In genomic region chr21:44914176-44914874, GRCh38 we compare ENCODE assay signal across 1 cellular context.
TF ChIP-seq lines count a peak whose summit lies in the region.

No MANE protein-coding gene starts in this region.

TF ChIP-seq in K562, 482 proteins besides CTCF, POLR2A, EP300 and RAD21 (continued from another document):
- TF ChIP-seq ZNF41 (CRISPR knock-in tag; conservative IDR thresholded peaks at IDR 0.05): no peak
- TF ChIP-seq, protein P1, sequence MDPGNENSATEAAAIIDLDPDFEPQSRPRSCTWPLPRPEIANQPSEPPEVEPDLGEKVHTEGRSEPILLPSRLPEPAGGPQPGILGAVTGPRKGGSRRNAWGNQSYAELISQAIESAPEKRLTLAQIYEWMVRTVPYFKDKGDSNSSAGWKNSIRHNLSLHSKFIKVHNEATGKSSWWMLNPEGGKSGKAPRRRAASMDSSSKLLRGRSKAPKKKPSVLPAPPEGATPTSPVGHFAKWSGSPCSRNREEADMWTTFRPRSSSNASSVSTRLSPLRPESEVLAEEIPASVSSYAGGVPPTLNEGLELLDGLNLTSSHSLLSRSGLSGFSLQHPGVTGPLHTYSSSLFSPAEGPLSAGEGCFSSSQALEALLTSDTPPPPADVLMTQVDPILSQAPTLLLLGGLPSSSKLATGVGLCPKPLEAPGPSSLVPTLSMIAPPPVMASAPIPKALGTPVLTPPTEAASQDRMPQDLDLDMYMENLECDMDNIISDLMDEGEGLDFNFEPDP (CRISPR knock-in tag; IDR thresholded peaks at IDR 0.05): no peak
- no peak for TF ChIP-seq ZNF766 (CRISPR knock-in tag; conservative IDR thresholded peaks at IDR 0.05)
- no peak for TF ChIP-seq ZNF146 (CRISPR knock-in tag; IDR thresholded peaks at IDR 0.05; ENCODE audit: unreplicated experiment)
- TF ChIP-seq CBX1 (IDR thresholded peaks at IDR 0.05; ENCODE audit: low read depth): no peak
- no peak; the same call in 1 of the 2 replicates for TF ChIP-seq NR2C1 (IDR thresholded peaks at IDR 0.05)
- TF ChIP-seq NR2C1 (tag; IDR thresholded peaks at IDR 0.05): peak; percentile 55; the same call in 1 of the 2 replicates
- TF ChIP-seq, protein P2, sequence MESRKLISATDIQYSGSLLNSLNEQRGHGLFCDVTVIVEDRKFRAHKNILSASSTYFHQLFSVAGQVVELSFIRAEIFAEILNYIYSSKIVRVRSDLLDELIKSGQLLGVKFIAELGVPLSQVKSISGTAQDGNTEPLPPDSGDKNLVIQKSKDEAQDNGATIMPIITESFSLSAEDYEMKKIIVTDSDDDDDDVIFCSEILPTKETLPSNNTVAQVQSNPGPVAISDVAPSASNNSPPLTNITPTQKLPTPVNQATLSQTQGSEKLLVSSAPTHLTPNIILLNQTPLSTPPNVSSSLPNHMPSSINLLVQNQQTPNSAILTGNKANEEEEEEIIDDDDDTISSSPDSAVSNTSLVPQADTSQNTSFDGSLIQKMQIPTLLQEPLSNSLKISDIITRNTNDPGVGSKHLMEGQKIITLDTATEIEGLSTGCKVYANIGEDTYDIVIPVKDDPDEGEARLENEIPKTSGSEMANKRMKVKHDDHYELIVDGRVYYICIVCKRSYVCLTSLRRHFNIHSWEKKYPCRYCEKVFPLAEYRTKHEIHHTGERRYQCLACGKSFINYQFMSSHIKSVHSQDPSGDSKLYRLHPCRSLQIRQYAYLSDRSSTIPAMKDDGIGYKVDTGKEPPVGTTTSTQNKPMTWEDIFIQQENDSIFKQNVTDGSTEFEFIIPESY (CRISPR knock-in tag; IDR thresholded peaks at IDR 0.05): no peak
- peak; percentile 37; the same call in 1 of the 2 replicates for TF ChIP-seq CEBPG (CRISPR knock-in tag; IDR thresholded peaks at IDR 0.05)
- no peak for TF ChIP-seq CEBPG (tag; conservative IDR thresholded peaks at IDR 0.05 in 1 of 2, IDR thresholded peaks at IDR 0.05 in 1 of 2)
- no peak for TF ChIP-seq ARID1B (IDR thresholded peaks at IDR 0.05)
- no peak for TF ChIP-seq USF2 (CRISPR knock-in tag; IDR thresholded peaks at IDR 0.05)
- TF ChIP-seq PREB (CRISPR knock-in tag; IDR thresholded peaks at IDR 0.05): no peak
- TF ChIP-seq SIN3A (IDR thresholded peaks at IDR 0.05; ENCODE audit: borderline replicate concordance in 2 of 2, control insufficient read depth in 1 of 2, low read depth in 2 of 2, low read length in 2 of 2): no peak
- TF ChIP-seq TCF3 (CRISPR knock-in tag; IDR thresholded peaks at IDR 0.05): no peak
- TF ChIP-seq ZNF551 (CRISPR knock-in tag; IDR thresholded peaks at IDR 0.05): no peak
- TF ChIP-seq HMG20A (CRISPR knock-in tag; conservative IDR thresholded peaks at IDR 0.05): no peak
- no peak for TF ChIP-seq CUX1 (CRISPR knock-in tag; IDR thresholded peaks at IDR 0.05)
- TF ChIP-seq BRCA1 (IDR thresholded peaks at IDR 0.05): no peak
- no peak for TF ChIP-seq BRCA1 (CRISPR knock-in tag; IDR thresholded peaks at IDR 0.05)
- TF ChIP-seq, protein P3, sequence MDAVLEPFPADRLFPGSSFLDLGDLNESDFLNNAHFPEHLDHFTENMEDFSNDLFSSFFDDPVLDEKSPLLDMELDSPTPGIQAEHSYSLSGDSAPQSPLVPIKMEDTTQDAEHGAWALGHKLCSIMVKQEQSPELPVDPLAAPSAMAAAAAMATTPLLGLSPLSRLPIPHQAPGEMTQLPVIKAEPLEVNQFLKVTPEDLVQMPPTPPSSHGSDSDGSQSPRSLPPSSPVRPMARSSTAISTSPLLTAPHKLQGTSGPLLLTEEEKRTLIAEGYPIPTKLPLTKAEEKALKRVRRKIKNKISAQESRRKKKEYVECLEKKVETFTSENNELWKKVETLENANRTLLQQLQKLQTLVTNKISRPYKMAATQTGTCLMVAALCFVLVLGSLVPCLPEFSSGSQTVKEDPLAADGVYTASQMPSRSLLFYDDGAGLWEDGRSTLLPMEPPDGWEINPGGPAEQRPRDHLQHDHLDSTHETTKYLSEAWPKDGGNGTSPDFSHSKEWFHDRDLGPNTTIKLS (IDR thresholded peaks at IDR 0.05; ENCODE audit: borderline replicate concordance, low read depth): no peak
- TF ChIP-seq PCBP1 (IDR thresholded peaks at IDR 0.05; ENCODE audit: low read depth, low read length, poor library complexity, severe bottlenecking): no peak
- no peak for TF ChIP-seq BMI1 (IDR thresholded peaks at IDR 0.05; ENCODE audit: low read length)
- TF ChIP-seq CREBBP (IDR thresholded peaks at IDR 0.05; ENCODE audit: low read depth, low read length): no peak
- no peak for TF ChIP-seq STAG1 (CRISPR knock-in tag; IDR thresholded peaks at IDR 0.05; ENCODE audit: borderline replicate concordance)
- 0 out of 2 replicates have a peak, but pooled peaks have one; percentile 19 for TF ChIP-seq L3MBTL2 (IDR thresholded peaks at IDR 0.05)
- TF ChIP-seq, protein P4, sequence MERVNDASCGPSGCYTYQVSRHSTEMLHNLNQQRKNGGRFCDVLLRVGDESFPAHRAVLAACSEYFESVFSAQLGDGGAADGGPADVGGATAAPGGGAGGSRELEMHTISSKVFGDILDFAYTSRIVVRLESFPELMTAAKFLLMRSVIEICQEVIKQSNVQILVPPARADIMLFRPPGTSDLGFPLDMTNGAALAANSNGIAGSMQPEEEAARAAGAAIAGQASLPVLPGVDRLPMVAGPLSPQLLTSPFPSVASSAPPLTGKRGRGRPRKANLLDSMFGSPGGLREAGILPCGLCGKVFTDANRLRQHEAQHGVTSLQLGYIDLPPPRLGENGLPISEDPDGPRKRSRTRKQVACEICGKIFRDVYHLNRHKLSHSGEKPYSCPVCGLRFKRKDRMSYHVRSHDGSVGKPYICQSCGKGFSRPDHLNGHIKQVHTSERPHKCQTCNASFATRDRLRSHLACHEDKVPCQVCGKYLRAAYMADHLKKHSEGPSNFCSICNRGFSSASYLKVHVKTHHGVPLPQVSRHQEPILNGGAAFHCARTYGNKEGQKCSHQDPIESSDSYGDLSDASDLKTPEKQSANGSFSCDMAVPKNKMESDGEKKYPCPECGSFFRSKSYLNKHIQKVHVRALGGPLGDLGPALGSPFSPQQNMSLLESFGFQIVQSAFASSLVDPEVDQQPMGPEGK (CRISPR knock-in tag; IDR thresholded peaks at IDR 0.05; ENCODE audit: borderline replicate concordance): no peak
- no peak for TF ChIP-seq RFX5 (IDR thresholded peaks at IDR 0.05; ENCODE audit: low read depth, low read length)
- TF ChIP-seq SMARCA5 (IDR thresholded peaks at IDR 0.05): no peak
- TF ChIP-seq MEIS2 (IDR thresholded peaks at IDR 0.05; ENCODE audit: partially characterized antibody): no peak
